ENCODE assay signal across 20 cellular contexts in genomic region chr11:31824791-31825452, GRCh38.
DNase-seq lines count a peak whose midpoint lies in the region; ATAC-seq lines count a peak whose summit lies in the region.
"Had no signal": no experiment of that assay in that cellular context is flagged by ENCODE, and none has a peak within 500 bp of the region (broad histone marks: within the 10 kb centered on the region; RNA-seq: fewer than 3 reads in every experiment).

No MANE protein-coding gene starts in this region.

- no peak overlapping the region for H3K4me3 Mint-ChIP-seq in activated naive CD8-positive, alpha-beta T cell treated with anti-CD3 and anti-CD28 coated beads, Interleukin-2, amount 50 U/mL, for 24 hours
- H3K4me3 Mint-ChIP-seq: activated CD4-positive, alpha-beta memory T cell treated with anti-CD3 and anti-CD28 coated beads, Interleukin-2, amount 10 ng/mL, durations not matched to agents 7 days and 5 days; stimulated activated memory B cell treated with anti-CD40 and anti-IgM and Interleukin-4, amounts not matched to agents 10 μg/mL and 1 μg/mL and 100 μg/mL, for 72 hours had no signal

- peaks cover 16% of the 10 kb centered on the region for H3K4me1 Mint-ChIP-seq in activated naive CD8-positive, alpha-beta T cell treated with anti-CD3 and anti-CD28 coated beads, Interleukin-2, amount 50 U/mL, for 24 hours

- no peaks in the 10 kb centered on the region for H3K36me3 ChIP-seq in ES-I3 (ENCODE audit: insufficient read depth, low read length)
- H3K36me3 ChIP-seq: BLaER1 treated with 17β-estradiol and CSF1 and Interleukin-3, amounts not matched to agents 10 nM and 100 nM; left lung; spleen had no signal

- peaks cover 88% of the 10 kb centered on the region for H3K27me3 Mint-ChIP-seq in activated naive CD8-positive, alpha-beta T cell treated with anti-CD3 and anti-CD28 coated beads, Interleukin-2, amount 50 U/mL, for 24 hours

- H3K4me3 ChIP-seq in iPS-18c (ENCODE audit: insufficient read depth, low read depth, low read length) = peak overlapping the region; percentile 47; the same call in 1 of the 2 replicates
- H3K4me3 ChIP-seq: BLaER1 treated with 17β-estradiol and CSF1 and Interleukin-3, amounts not matched to agents 10 nM and 100 nM; left lung had no signal

- H3K4me1 ChIP-seq in ES-I3 (ENCODE audit: insufficient read depth, low read length) = peaks cover 16% of the 10 kb centered on the region
- H3K4me1 ChIP-seq: BLaER1 treated with 17β-estradiol and CSF1 and Interleukin-3, amounts not matched to agents 10 nM and 100 nM had no signal

- peaks cover 7% of the 10 kb centered on the region for H3K36me3 Mint-ChIP-seq in activated naive CD8-positive, alpha-beta T cell treated with anti-CD3 and anti-CD28 coated beads, Interleukin-2, amount 50 U/mL, for 24 hours (ENCODE audit: low read depth)
- H3K36me3 Mint-ChIP-seq: stimulated activated memory B cell treated with anti-CD40 and anti-IgM and Interleukin-4, amounts not matched to agents 10 μg/mL and 1 μg/mL and 100 μg/mL, for 72 hours; type B pancreatic cell had no signal

- H3K27ac Mint-ChIP-seq in activated naive CD8-positive, alpha-beta T cell treated with anti-CD3 and anti-CD28 coated beads, Interleukin-2, amount 50 U/mL, for 24 hours = peak overlapping the region; percentile 39
- H3K27ac Mint-ChIP-seq: stimulated activated memory B cell treated with anti-CD40 and anti-IgM and Interleukin-4, amounts not matched to agents 10 μg/mL and 1 μg/mL and 100 μg/mL, for 72 hours; type B pancreatic cell had no signal

- peak; percentile 14 for DNase-seq in AG08396 (ENCODE audit: low spot score)
- DNase-seq in activated naive CD8-positive, alpha-beta T cell treated with anti-CD3 and anti-CD28 coated beads, Interleukin-2, amount 50 U/mL, for 24 hours = no peak
- no peak for DNase-seq in DMS153 (lab: John Stamatoyannopoulos, UW)
- no peak for DNase-seq in iPS-NIHi7 (ENCODE audit: extremely low spot score)
- no peak for DNase-seq in NCI-H510A (lab: John Stamatoyannopoulos, UW)
- DNase-seq: activated CD4-positive, alpha-beta memory T cell treated with anti-CD3 and anti-CD28 coated beads, Interleukin-2, amount 10 ng/mL, durations not matched to agents 7 days and 5 days; activated naive CD4-positive, alpha-beta T cell; DMS 273 treated with DMSO at 0.1 percent for 48 hours; hippocampal formation; KBM-7; NCI-H1048; NCI-H748 treated with DMSO at 0.1 percent for 48 hours; spleen had no signal

- no peaks in the 10 kb centered on the region for H3K9me3 ChIP-seq in ES-I3 (ENCODE audit: control insufficient read depth, insufficient read depth, low read length)
- H3K9me3 ChIP-seq in iPS-18c (ENCODE audit: control insufficient read depth, insufficient read depth, low read length) = no peaks in the 10 kb centered on the region
- H3K9me3 ChIP-seq: left lung had no signal

- H3K9ac ChIP-seq in ES-I3 (ENCODE audit: low read depth, low read length) = peak overlapping the region; percentile 17; the same call in 1 of the 2 replicates
- H3K9ac ChIP-seq: BLaER1 treated with 17β-estradiol and CSF1 and Interleukin-3, amounts not matched to agents 10 nM and 100 nM had no signal

- peaks cover 3% of the 10 kb centered on the region for H3K9me3 Mint-ChIP-seq in activated naive CD8-positive, alpha-beta T cell treated with anti-CD3 and anti-CD28 coated beads, Interleukin-2, amount 50 U/mL, for 24 hours
- H3K9me3 Mint-ChIP-seq: activated CD4-positive, alpha-beta memory T cell treated with anti-CD3 and anti-CD28 coated beads, Interleukin-2, amount 10 ng/mL, durations not matched to agents 7 days and 5 days; stimulated activated memory B cell treated with anti-CD40 and anti-IgM and Interleukin-4, amounts not matched to agents 10 μg/mL and 1 μg/mL and 100 μg/mL, for 72 hours; type B pancreatic cell had no signal

- ATAC-seq in activated naive CD8-positive, alpha-beta T cell treated with anti-CD3 and anti-CD28 coated beads, Interleukin-2, amount 50 U/mL, for 24 hours = no peak
- ATAC-seq in GM18519 (IDR thresholded peaks at IDR 0.05; ENCODE audit: low FRiP score, unreplicated experiment) = no peak
- ATAC-seq: left lung; stimulated activated memory B cell treated with anti-CD40 and anti-IgM and Interleukin-4, amounts not matched to agents 10 μg/mL and 1 μg/mL and 100 μg/mL, for 72 hours had no signal
